21 cellular contexts compared by ENCODE assay signal in the genomic region with DNA sequence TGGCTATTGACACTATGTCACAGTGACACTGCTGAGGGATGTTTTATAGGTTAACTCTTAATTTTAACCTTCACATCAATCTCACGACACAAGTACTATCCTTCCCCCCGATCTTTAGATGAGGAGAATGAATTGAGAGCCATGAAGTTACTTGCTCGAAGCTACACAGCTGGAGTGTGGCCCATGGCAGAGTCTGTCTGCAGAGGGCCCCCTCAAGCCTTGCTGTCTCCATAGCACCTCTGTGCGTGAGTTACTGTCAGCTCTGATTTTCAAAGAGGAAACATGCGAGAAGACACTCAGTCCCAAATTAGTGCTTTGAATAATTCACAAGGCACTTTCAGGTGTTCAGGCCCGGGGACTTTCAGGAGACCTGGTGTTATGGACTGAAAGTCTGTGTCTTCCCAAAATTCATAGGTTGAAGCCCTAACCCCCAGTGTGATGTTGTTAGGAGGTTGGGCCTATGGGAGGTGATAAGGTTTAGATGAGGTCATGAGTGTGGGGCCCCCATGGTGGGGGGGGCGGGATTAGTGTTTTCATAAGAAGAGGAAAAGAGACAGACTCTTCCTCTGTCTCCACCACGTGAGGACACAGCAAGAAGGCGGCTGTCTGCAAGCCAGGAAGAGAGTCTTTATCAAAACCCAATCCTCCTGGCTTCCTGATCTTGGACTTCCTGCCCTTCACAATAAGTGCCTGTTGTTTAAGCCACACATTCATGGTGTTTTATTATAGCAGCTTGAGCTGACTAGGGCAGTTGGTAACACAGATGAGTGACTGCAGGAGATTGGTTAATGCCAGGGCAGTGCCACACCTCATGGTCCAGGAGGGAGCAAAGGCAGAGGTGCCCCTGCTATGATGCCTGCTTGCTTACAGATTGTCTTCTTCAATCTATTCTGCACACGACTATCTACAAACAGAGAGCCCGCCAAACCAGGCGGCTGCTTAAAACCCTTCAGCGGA.
DNase-seq lines count a peak whose midpoint lies in the region; ATAC-seq and TF ChIP-seq lines count a peak whose summit lies in the region.
"Had no signal": no experiment of that assay in that cellular context is flagged by ENCODE, and none has a peak within 500 bp of the region (broad histone marks: within the 10 kb centered on the region; RNA-seq: fewer than 3 reads in every experiment).

No MANE protein-coding gene starts in this region.

- BruUV-seq in Panc1 (replicated peaks; lab: Mats Ljungman, UMichigan): no TSS peak

- peak; percentile 6; the same call in 1 of the 2 replicates for TF ChIP-seq CTCF in Panc1 (IDR thresholded peaks at IDR 0.05)
- TF ChIP-seq CTCF in neural progenitor cell (IDR thresholded peaks at IDR 0.05): no peak
- TF ChIP-seq CTCF in activated CD8-positive, alpha-beta T cell treated with anti-CD3 and anti-CD28 coated beads for 36 hours (IDR thresholded peaks at IDR 0.05): no peak

- no peak overlapping the region for H3K4me2 ChIP-seq in neural progenitor cell

- intact Hi-C loops in Panc1 (cut with micrococcal nuclease; ENCODE audit: unreplicated experiment): no loop called here
- intact Hi-C loops in head of caudate nucleus (cut with DNase I): no loop called here
- intact Hi-C loops in activated naive CD4-positive, alpha-beta T cell treated with anti-CD3 and anti-CD28 coated beads for 36 hours (cut with micrococcal nuclease): no loop called here
- intact Hi-C loops in activated CD8-positive, alpha-beta T cell treated with anti-CD3 and anti-CD28 coated beads for 36 hours (cut with micrococcal nuclease): no loop called here

- H3K4me1 ChIP-seq in Panc1 (ENCODE audit: control insufficient read depth, insufficient read depth, low read length) (no peaks in the 10 kb centered on the region), neural progenitor cell (no peaks in the 10 kb centered on the region), SJCRH30 (no peaks in the 10 kb centered on the region)
- H3K4me1 ChIP-seq: testis had no signal

- H3K4me3 ChIP-seq in Panc1 (ENCODE audit: low read depth in 2 of 2, low read length in 2 of 2) (no peak overlapping the region), neural progenitor cell (no peak overlapping the region), SJCRH30 (no peak overlapping the region)
- H3K4me3 ChIP-seq: cardiac muscle cell, heart left ventricle, testis had no signal

- H3K36me3 Mint-ChIP-seq in neural progenitor cell: no peaks in the 10 kb centered on the region
- H3K36me3 Mint-ChIP-seq in activated naive CD4-positive, alpha-beta T cell treated with anti-CD3 and anti-CD28 coated beads for 36 hours (ENCODE audit: low read depth): no peaks in the 10 kb centered on the region
- H3K36me3 Mint-ChIP-seq in activated CD8-positive, alpha-beta T cell treated with anti-CD3 and anti-CD28 coated beads for 36 hours (ENCODE audit: low read depth): no peaks in the 10 kb centered on the region
- H3K36me3 Mint-ChIP-seq: CD4-positive, CD25-positive, alpha-beta regulatory T cell had no signal

- POLR2A ChIA-PET in Panc1 (lab: Charles Lee): no interaction called here
- POLR2A ChIA-PET in activated CD8-positive, alpha-beta T cell treated with anti-CD3 and anti-CD28 coated beads for 36 hours (lab: Charles Lee): no interaction called here

- H3K27ac ChIP-seq in Panc1 (ENCODE audit: low read length): no peak overlapping the region
- no peak overlapping the region for H3K27ac ChIP-seq in neural progenitor cell
- no peak overlapping the region for H3K27ac ChIP-seq in SJCRH30
- H3K27ac ChIP-seq: cardiac muscle cell, testis had no signal

- ATAC-seq in Panc1 (no peak), GM21723 (IDR thresholded peaks at IDR 0.05; ENCODE audit: unreplicated experiment) (no peak)
- ATAC-seq in activated CD8-positive, alpha-beta T cell treated with anti-CD3 and anti-CD28 coated beads for 36 hours: no peak

- CTCF ChIA-PET in Panc1 (lab: Charles Lee): no interaction called here
- CTCF ChIA-PET in activated naive CD4-positive, alpha-beta T cell treated with anti-CD3 and anti-CD28 coated beads for 36 hours (lab: Charles Lee): no interaction called here
- CTCF ChIA-PET in activated CD8-positive, alpha-beta T cell treated with anti-CD3 and anti-CD28 coated beads for 36 hours (lab: Charles Lee): interaction anchor here (1.5 kb wide), 1 partner anchor 115 kb away, joined by 4 read pairs; no protein-coding TSS in a partner anchor

- H3K9me3 ChIP-seq in Panc1 (ENCODE audit: control insufficient read depth, insufficient read depth, low read depth, low read length) (no peaks in the 10 kb centered on the region), neural progenitor cell (ENCODE audit: low read depth) (no peaks in the 10 kb centered on the region), SJCRH30 (replicated peaks) (no peaks in the 10 kb centered on the region)
- H3K9me3 ChIP-seq: testis had no signal

- no peak overlapping the region for H3K4me3 Mint-ChIP-seq in neural progenitor cell
- H3K4me3 Mint-ChIP-seq in activated naive CD4-positive, alpha-beta T cell treated with anti-CD3 and anti-CD28 coated beads for 36 hours: no peak overlapping the region
- H3K4me3 Mint-ChIP-seq in activated CD8-positive, alpha-beta T cell treated with anti-CD3 and anti-CD28 coated beads for 36 hours: no peak overlapping the region
- H3K4me3 Mint-ChIP-seq: neural crest cell had no signal

- H3K36me3 ChIP-seq in Panc1 (ENCODE audit: control insufficient read depth, insufficient read depth, low read length) (no peaks in the 10 kb centered on the region), neural progenitor cell (no peaks in the 10 kb centered on the region), SJCRH30 (no peaks in the 10 kb centered on the region)
- H3K36me3 ChIP-seq: cardiac muscle cell, heart left ventricle had no signal

- H4K20me1 ChIP-seq in neural progenitor cell (ENCODE audit: low read depth): no peaks in the 10 kb centered on the region

- no peak overlapping the region for H3K27ac Mint-ChIP-seq in neural progenitor cell
- H3K27ac Mint-ChIP-seq in activated naive CD4-positive, alpha-beta T cell treated with anti-CD3 and anti-CD28 coated beads for 36 hours: no peak overlapping the region
- H3K27ac Mint-ChIP-seq in activated CD8-positive, alpha-beta T cell treated with anti-CD3 and anti-CD28 coated beads for 36 hours: no peak overlapping the region
- H3K27ac Mint-ChIP-seq: CD4-positive, CD25-positive, alpha-beta regulatory T cell had no signal

- H3K27me3 Mint-ChIP-seq in neural progenitor cell (ENCODE audit: insufficient read depth, low read depth): peaks cover 8% of the 10 kb centered on the region
- H3K27me3 Mint-ChIP-seq in activated naive CD4-positive, alpha-beta T cell treated with anti-CD3 and anti-CD28 coated beads for 36 hours (ENCODE audit: low read depth): no peaks in the 10 kb centered on the region
- peaks cover 2% of the 10 kb centered on the region for H3K27me3 Mint-ChIP-seq in activated CD8-positive, alpha-beta T cell treated with anti-CD3 and anti-CD28 coated beads for 36 hours
- H3K27me3 Mint-ChIP-seq: CD4-positive, CD25-positive, alpha-beta regulatory T cell had no signal

- peaks cover 11% of the 10 kb centered on the region for H3K4me1 Mint-ChIP-seq in neural progenitor cell
- no peaks in the 10 kb centered on the region for H3K4me1 Mint-ChIP-seq in activated naive CD4-positive, alpha-beta T cell treated with anti-CD3 and anti-CD28 coated beads for 36 hours (ENCODE audit: low read depth)
- no peaks in the 10 kb centered on the region for H3K4me1 Mint-ChIP-seq in activated CD8-positive, alpha-beta T cell treated with anti-CD3 and anti-CD28 coated beads for 36 hours (ENCODE audit: low read depth)
- H3K4me1 Mint-ChIP-seq: CD4-positive, CD25-positive, alpha-beta regulatory T cell had no signal

- peak; percentile 16 for DNase-seq in ELF-1 (ENCODE audit: low read depth, low spot score)
- no peak for DNase-seq in Panc1 (ENCODE audit: low read depth, low spot score)
- DNase-seq in head of caudate nucleus: peak in 41 of 42 donors; percentile 29 to 86 (median 69)
- DNase-seq in neural progenitor cell (ENCODE audit: low spot score): peak; percentile 26
- DNase-seq in activated naive CD4-positive, alpha-beta T cell treated with anti-CD3 and anti-CD28 coated beads for 36 hours: no peak
- no peak for DNase-seq in activated CD8-positive, alpha-beta T cell treated with anti-CD3 and anti-CD28 coated beads for 36 hours
- DNase-seq in SJCRH30: no peak
- DNase-seq: activated CD4-positive, alpha-beta T cell treated with anti-CD3 and anti-CD28 coated beads for 48 hours; activated effector memory CD4-positive, alpha-beta T cell treated with anti-CD3 and anti-CD28 coated beads, Interleukin-2, amount 50 U/mL, for 16 hours; amniotic stem cell; CD4-positive, CD25-positive, alpha-beta regulatory T cell; effector CD8-positive, alpha-beta T cell; heart left ventricle; KBM-7; mammary epithelial cell; NCI-H2081 treated with DMSO at 0.1 percent for 48 hours; NCI-H510A; testis had no signal

- H3K9ac ChIP-seq in neural progenitor cell: no peak overlapping the region

- H2AFZ ChIP-seq in neural progenitor cell (replicated peaks): no peak overlapping the region

- no peaks in the 10 kb centered on the region for H3K79me2 ChIP-seq in neural progenitor cell (ENCODE audit: low read depth)

- H3K27me3 ChIP-seq in Panc1 (ENCODE audit: control insufficient read depth, insufficient read depth, low read length) (no peaks in the 10 kb centered on the region), neural progenitor cell (no peaks in the 10 kb centered on the region), SJCRH30 (no peaks in the 10 kb centered on the region; the same call in 1 of the 2 replicates)
- H3K27me3 ChIP-seq: cardiac muscle cell, heart left ventricle, testis had no signal

- no peaks in the 10 kb centered on the region for H3F3A ChIP-seq in neural progenitor cell (ENCODE audit: low read depth)

- in situ Hi-C loops in Panc1 (cut with HindIII; ENCODE audit: low pct_unique_long_range_greater_than_20kb, low sequenced_read_pairs): no loop called here

- H3K9me3 Mint-ChIP-seq in neural progenitor cell: no peaks in the 10 kb centered on the region
- H3K9me3 Mint-ChIP-seq in activated naive CD4-positive, alpha-beta T cell treated with anti-CD3 and anti-CD28 coated beads for 36 hours: peaks cover 2% of the 10 kb centered on the region
- H3K9me3 Mint-ChIP-seq in activated CD8-positive, alpha-beta T cell treated with anti-CD3 and anti-CD28 coated beads for 36 hours: no peaks in the 10 kb centered on the region

Comparison
In these comparisons a context has a peak if more than half of its experiments do, and no peak if none do; other contexts are left out.
1. DNase-seq: peak in ELF-1 (single experiment), head of caudate nucleus (41 of 42) and neural progenitor cell (single experiment); none in Panc1 (single experiment), activated naive CD4-positive, alpha-beta T cell treated with anti-CD3 and anti-CD28 coated beads for 36 hours (single experiment), activated CD8-positive, alpha-beta T cell treated with anti-CD3 and anti-CD28 coated beads for 36 hours (single experiment) and SJCRH30 (0 of 2).